8 cellular contexts compared by ENCODE assay signal in genomic region chr16:14502932-14503741, GRCh38.
A peak's percentile ranks its signal among the peaks of the same experiment; 100 is the strongest.
DNase-seq lines count a peak whose midpoint lies in the region; ATAC-seq and TF ChIP-seq lines count a peak whose summit lies in the region.

No MANE protein-coding gene starts in this region.

- H3K4me3 ChIP-seq in KMS-11 (IDR thresholded peaks at IDR 0.05; ENCODE audit: insufficient read depth, low read depth, low read length) = no peak overlapping the region
- H3K4me3 ChIP-seq in hepatocyte = no peak overlapping the region

- H4K20me1 ChIP-seq in KMS-11 (ENCODE audit: insufficient read depth) (no peaks in the 10 kb centered on the region), hepatocyte (ENCODE audit: insufficient read depth, poor library complexity, severe bottlenecking) (no peaks in the 10 kb centered on the region)

- in situ Hi-C loops in GM13977 (cut with MboI; ENCODE audit: low pct_unique_long_range_greater_than_20kb, low sequenced_read_pairs, unreplicated experiment) = no loop called here

- peak; percentile 61 for ATAC-seq in GM21737 (IDR thresholded peaks at IDR 0.05; ENCODE audit: unreplicated experiment)

- TF ChIP-seq CTCF in GM13977 (IDR thresholded peaks at IDR 0.05; ENCODE audit: extremely low read depth, insufficient read depth, missing control alignments) (no peak), KMS-11 (conservative IDR thresholded peaks at IDR 0.05; ENCODE audit: low read depth, low read length) (no peak), hepatocyte (IDR thresholded peaks at IDR 0.05; ENCODE audit: poor library complexity) (no peak)

- H3K9ac ChIP-seq in KMS-11 = peak overlapping the region; percentile 54; the same call in 1 of the 2 replicates

- H3K4me1 ChIP-seq in KMS-11 (ENCODE audit: low read depth, poor library complexity, severe bottlenecking) = peaks cover 87% of the 10 kb centered on the region
- H3K4me1 ChIP-seq in hepatocyte (ENCODE audit: insufficient read depth) = peaks cover 25% of the 10 kb centered on the region

- H3K79me2 ChIP-seq in KMS-11 (ENCODE audit: insufficient read depth, low read depth) (no peaks in the 10 kb centered on the region), hepatocyte (peaks cover 10% of the 10 kb centered on the region)

- H3K27ac ChIP-seq in KMS-11 (peak overlapping the region; percentile 81), hepatocyte (no peak overlapping the region)

- H3K36me3 ChIP-seq in KMS-11 (ENCODE audit: insufficient read depth) (no peaks in the 10 kb centered on the region), hepatocyte (replicated peaks; ENCODE audit: insufficient read depth, low read depth) (no peaks in the 10 kb centered on the region)

- H2AFZ ChIP-seq in KMS-11 (ENCODE audit: low read depth) (peak overlapping the region; percentile 16; the same call in 1 of the 2 replicates), hepatocyte (no peak overlapping the region)

- H3K4me2 ChIP-seq in KMS-11 (peak overlapping the region; percentile 85), hepatocyte (peak overlapping the region; percentile 15)

- DNase-seq in GM13977 (ENCODE audit: low spot score) (peak; percentile 57), hepatocyte (ENCODE audit: low spot score) (no peak), pons (ENCODE audit: low spot score) (no peak), cortex of kidney (lab: John Stamatoyannopoulos, UW) (no peak), hepatic stellate cell (ENCODE audit: low spot score) (no peak)
- DNase-seq in activated CD4-positive, alpha-beta T cell treated with anti-CD3 and anti-CD28 coated beads, Interleukin-2, amount 50 U/mL, for 1 hour = no peak

- H3K9me2 ChIP-seq in hepatocyte (replicated peaks; ENCODE audit: insufficient read depth) = no peaks in the 10 kb centered on the region

- 93% methylated on average over 9 of the region's 9 CpGs for WGBS in hepatocyte (ENCODE audit: low lambda C conversion rate, missing lambda C conversion rate)

- H3K27me3 ChIP-seq in KMS-11 (ENCODE audit: insufficient read depth, low read depth) (no peaks in the 10 kb centered on the region), hepatocyte (no peaks in the 10 kb centered on the region)

- no peaks in the 10 kb centered on the region for H3K9me3 ChIP-seq in hepatocyte (ENCODE audit: low read depth)
